Comparison of ENCODE assay signal across 20 cellular contexts in genomic region chr6:48658910-48659309, GRCh38.
DNase-seq lines count a peak whose midpoint lies in the region; ATAC-seq, FAIRE-seq and TF ChIP-seq lines count a peak whose summit lies in the region.
"Had no signal": no experiment of that assay in that cellular context is flagged by ENCODE, and none has a peak within 500 bp of the region (broad histone marks: within the 10 kb centered on the region; RNA-seq: fewer than 3 reads in every experiment).

No MANE protein-coding gene starts in this region.

- FAIRE-seq in H1 (lab: Jason Lieb, UNC), result no peak
- FAIRE-seq: A549 had no signal

- H3K56ac ChIP-seq in H1 (replicated peaks; ENCODE audit: insufficient read length, low read depth, low read length), result no peak overlapping the region

- no peak for TF ChIP-seq RAD21 in H1 (IDR thresholded peaks at IDR 0.05 in 1 of 2, conservative IDR thresholded peaks at IDR 0.05 in 1 of 2; ENCODE audit: low read depth in 2 of 2, low read length in 2 of 2)

- no peak overlapping the region for H4K8ac ChIP-seq in H1 (ENCODE audit: extremely low read depth, insufficient read depth, low read length)
- H4K8ac ChIP-seq in mesenchymal stem cell (ENCODE audit: low read length), result no peak overlapping the region

- H3K36me3 Mint-ChIP-seq in activated naive CD4-positive, alpha-beta T cell treated with anti-CD3 and anti-CD28 coated beads for 36 hours (ENCODE audit: low read depth), result no peaks in the 10 kb centered on the region

- no peaks in the 10 kb centered on the region for H3K9me3 Mint-ChIP-seq in activated naive CD4-positive, alpha-beta T cell treated with anti-CD3 and anti-CD28 coated beads for 36 hours

- 55% methylated on average over 2 of the region's 2 CpGs; no CpG with 5 or more reads in 1 of the 2 experiments for WGBS in H1 (ENCODE audit: extremely low coverage in 1 of 2, insufficient coverage in 1 of 2, insufficient read length in 1 of 2, insufficient replicate concordance in 2 of 2, low coverage in 1 of 2, low lambda C conversion rate in 2 of 2, missing lambda C conversion rate in 1 of 2), 2 experiments
- 67% methylated on average over 2 of the region's 2 CpGs for whole genome bisulfite sequencing in mesenchymal stem cell

- H2BK20ac ChIP-seq in H1 (ENCODE audit: low read length), result no peak overlapping the region

- H3K4me1 Mint-ChIP-seq in activated naive CD4-positive, alpha-beta T cell treated with anti-CD3 and anti-CD28 coated beads for 36 hours (ENCODE audit: low read depth), result no peaks in the 10 kb centered on the region

- no peak overlapping the region for H2BK15ac ChIP-seq in H1 (ENCODE audit: low read length)
- H2BK15ac ChIP-seq in mesenchymal stem cell (ENCODE audit: low read depth, poor library complexity, severe bottlenecking), result no peak overlapping the region

- POLR2A ChIA-PET in H1 (lab: Charles Lee; ENCODE audit: partially characterized antibody), result no interaction called here

- no peaks in the 10 kb centered on the region for H4K20me1 ChIP-seq in H1 (replicated peaks in 1 of 2; ENCODE audit: control insufficient read depth in 1 of 2, insufficient read depth in 2 of 2, low read length in 2 of 2)

- H4K91ac ChIP-seq in H1 (replicated peaks; ENCODE audit: insufficient read length, low read length) (no peak overlapping the region), mesenchymal stem cell (ENCODE audit: low read length) (no peak overlapping the region)

- H3K27ac ChIP-seq in H1 (ENCODE audit: low read depth, low read length), result no peak overlapping the region
- no peak overlapping the region for H3K27ac ChIP-seq in mesenchymal stem cell (ENCODE audit: low read length, poor library complexity, severe bottlenecking)
- H3K27ac ChIP-seq: A549, C4-2B, SJSA1 had no signal

- no peak overlapping the region for H4K5ac ChIP-seq in H1 (ENCODE audit: insufficient read length, low read depth, low read length)

- H2BK12ac ChIP-seq in H1 (ENCODE audit: low read depth, low read length) (no peak overlapping the region), mesenchymal stem cell (ENCODE audit: low read length in 2 of 2) (no peak overlapping the region)

- no peaks in the 10 kb centered on the region for H3K79me2 ChIP-seq in H1 (ENCODE audit: control insufficient read depth in 1 of 2, insufficient read depth in 2 of 2, low read length in 2 of 2)

- no peaks in the 10 kb centered on the region for H3K27me3 Mint-ChIP-seq in activated naive CD4-positive, alpha-beta T cell treated with anti-CD3 and anti-CD28 coated beads for 36 hours (ENCODE audit: low read depth)

- no peaks in the 10 kb centered on the region for H3K23me2 ChIP-seq in H1 (ENCODE audit: low read depth, low read length)

- TF ChIP-seq POLR2A in H1 (IDR thresholded peaks at IDR 0.05; ENCODE audit: control extremely low read depth in 1 of 2, low read depth in 2 of 2, low read length in 2 of 2), result no peak

- H3K4me2 ChIP-seq in H1 (ENCODE audit: insufficient read depth in 1 of 2, low read depth in 2 of 2, low read length in 2 of 2) (no peak overlapping the region), mesenchymal stem cell (ENCODE audit: low read length, poor library complexity, severe bottlenecking) (no peak overlapping the region)
- H3K4me2 ChIP-seq: A549 had no signal

- H2AK5ac ChIP-seq in H1 (ENCODE audit: low read depth, low read length) (no peak overlapping the region), mesenchymal stem cell (ENCODE audit: low read length, severe bottlenecking) (no peak overlapping the region)

- H3K27ac Mint-ChIP-seq in activated naive CD4-positive, alpha-beta T cell treated with anti-CD3 and anti-CD28 coated beads for 36 hours, result no peak overlapping the region

- H3K4me1 ChIP-seq in H1 (replicated peaks in 1 of 4; ENCODE audit: control insufficient read depth in 3 of 4, insufficient read depth in 4 of 4, low read length in 3 of 4) (no peaks in the 10 kb centered on the region), mesenchymal stem cell (ENCODE audit: control insufficient read depth, insufficient read depth, low read depth, low read length) (no peaks in the 10 kb centered on the region)
- H3K4me1 ChIP-seq: A549, HAP-1, SJSA1 had no signal

- H3K27me3 ChIP-seq in H1 (replicated peaks in 1 of 4; ENCODE audit: control insufficient read depth in 3 of 4, extremely low read depth in 1 of 4, insufficient read depth in 3 of 4, low read length in 3 of 4), result no peaks in the 10 kb centered on the region
- H3K27me3 ChIP-seq in mesenchymal stem cell (ENCODE audit: control insufficient read depth in 1 of 2, insufficient read depth in 1 of 2, low read length in 2 of 2), result no peaks in the 10 kb centered on the region
- H3K27me3 ChIP-seq: SJSA1 had no signal

- H3K4ac ChIP-seq in H1 (replicated peaks; ENCODE audit: insufficient read length, low read depth, low read length), result no peak overlapping the region
- no peak overlapping the region for H3K4ac ChIP-seq in mesenchymal stem cell (ENCODE audit: low read depth in 1 of 2, low read length in 2 of 2)

- peak overlapping the region; percentile 98 for H2AFZ ChIP-seq in H1 (ENCODE audit: low read length)
- H2AFZ ChIP-seq in mesenchymal stem cell (ENCODE audit: low read depth, low read length), result peak overlapping the region; percentile 43

- H3K23ac ChIP-seq in H1 (ENCODE audit: insufficient read length) (no peak overlapping the region), mesenchymal stem cell (ENCODE audit: low read length in 2 of 2) (no peak overlapping the region)

- peak; percentile 35 for DNase-seq in NCI-H345 (lab: John Stamatoyannopoulos, UW)
- no peak for DNase-seq in NCI-H345 treated with DMSO at 0.1 percent for 48 hours (lab: John Stamatoyannopoulos, UW; ENCODE audit: unreplicated experiment)
- peak; percentile 76 for DNase-seq in NCI-H69 (lab: John Stamatoyannopoulos, UW)
- DNase-seq in H1 (ENCODE audit: low read depth in 1 of 2, low spot score in 2 of 2), result no peak
- no peak for DNase-seq in mesenchymal stem cell
- no peak for DNase-seq in foreskin fibroblast
- DNase-seq in activated naive CD4-positive, alpha-beta T cell treated with anti-CD3 and anti-CD28 coated beads for 36 hours, result no peak
- DNase-seq: DMS 273 treated with DMSO at 0.1 percent for 48 hours; KBM-7; NCI-H1048; NCI-H187 treated with DMSO at 0.1 percent for 48 hours; NCI-H2171 treated with DMSO at 0.1 percent for 48 hours; NCI-H510A; NK-92 treated with Interleukin-12 subunit alpha and Interleukin-12 subunit beta, amount 100 ng/mL, for 24 hours; OCI-M1 had no signal

- no peak for TF ChIP-seq EP300 in H1 (IDR thresholded peaks at IDR 0.05; ENCODE audit: borderline replicate concordance in 1 of 2, low read depth in 2 of 2, low read length in 2 of 2)

- H3K4me3 Mint-ChIP-seq in activated naive CD4-positive, alpha-beta T cell treated with anti-CD3 and anti-CD28 coated beads for 36 hours, result no peak overlapping the region

- H3K9ac ChIP-seq in H1 (replicated peaks in 1 of 4; ENCODE audit: extremely low read depth in 1 of 4, low read depth in 3 of 4, low read length in 3 of 4) (no peak overlapping the region), mesenchymal stem cell (ENCODE audit: low read length) (no peak overlapping the region)

- H2BK5ac ChIP-seq in H1 (ENCODE audit: low read depth, low read length) (no peak overlapping the region), mesenchymal stem cell (ENCODE audit: low read depth, low read length, poor library complexity, severe bottlenecking) (no peak overlapping the region)

- no peak overlapping the region for H3K18ac ChIP-seq in H1 (ENCODE audit: extremely low read depth, low read length)
- no peak overlapping the region for H3K18ac ChIP-seq in mesenchymal stem cell (ENCODE audit: low read depth in 1 of 2, low read length in 2 of 2)

- CTCF ChIA-PET in H1 (lab: Charles Lee; ENCODE audit: partially characterized antibody), result interaction anchor here (0.6 to 1.3 kb wide), 2 partner anchors 10 to 17 kb away, joined by 3 to 5 read pairs; no protein-coding TSS in a partner anchor
- CTCF ChIA-PET in activated naive CD4-positive, alpha-beta T cell treated with anti-CD3 and anti-CD28 coated beads for 36 hours (lab: Charles Lee), result no interaction called here

- H3K36me3 ChIP-seq in H1 (ENCODE audit: control insufficient read depth in 2 of 4, insufficient read depth in 4 of 4, low read length in 3 of 4), result no peaks in the 10 kb centered on the region
- no peaks in the 10 kb centered on the region for H3K36me3 ChIP-seq in mesenchymal stem cell (ENCODE audit: control insufficient read depth in 1 of 2, insufficient read depth in 2 of 2, low read depth in 1 of 2, low read length in 2 of 2)
- H3K36me3 ChIP-seq: HAP-1, SJSA1 had no signal

- TF ChIP-seq CTCF in H1 (IDR thresholded peaks at IDR 0.05; ENCODE audit: control extremely low read depth in 1 of 3, insufficient read depth in 1 of 3, low read depth in 1 of 3, low read length in 3 of 3) (no peak), foreskin fibroblast (IDR thresholded peaks at IDR 0.05; ENCODE audit: low read depth, low read length) (no peak)

- no peak for ATAC-seq in HG03280 (IDR thresholded peaks at IDR 0.05; ENCODE audit: unreplicated experiment)
- ATAC-seq: A549 had no signal

- H3K79me1 ChIP-seq in H1 (ENCODE audit: low read depth, low read length) (no peaks in the 10 kb centered on the region), mesenchymal stem cell (replicated peaks; ENCODE audit: low read length, poor library complexity, severe bottlenecking) (no peaks in the 10 kb centered on the region)

- H3K14ac ChIP-seq in H1 (ENCODE audit: insufficient read length) (no peak overlapping the region), mesenchymal stem cell (ENCODE audit: low read length in 2 of 2) (no peak overlapping the region)

- intact Hi-C loops in activated naive CD4-positive, alpha-beta T cell treated with anti-CD3 and anti-CD28 coated beads for 36 hours (cut with micrococcal nuclease), result no loop called here

- H2BK120ac ChIP-seq in H1 (replicated peaks; ENCODE audit: low read depth, low read length) (peak overlapping the region; percentile 54), mesenchymal stem cell (ENCODE audit: low read depth, low read length) (no peak overlapping the region)

- H3K4me3 ChIP-seq in H1 (ENCODE audit: extremely low read depth in 1 of 4, insufficient read depth in 2 of 4, low read depth in 3 of 4, low read length in 4 of 4) (no peak overlapping the region), mesenchymal stem cell (ENCODE audit: insufficient read depth in 1 of 2, low read depth in 1 of 2, low read length in 2 of 2) (no peak overlapping the region), foreskin fibroblast (ENCODE audit: low read depth in 1 of 2, low read length in 2 of 2) (no peak overlapping the region)
- H3K4me3 ChIP-seq: A549, HAP-1, SJSA1 had no signal

- no peaks in the 10 kb centered on the region for H3K9me3 ChIP-seq in H1 (ENCODE audit: insufficient read depth in 2 of 2, low read depth in 1 of 2, low read length in 1 of 2)
- H3K9me3 ChIP-seq in mesenchymal stem cell (ENCODE audit: control insufficient read depth, low read length), result no peaks in the 10 kb centered on the region
- H3K9me3 ChIP-seq: A549, HAP-1, SJSA1 had no signal

TF ChIP-seq in H1, 55 proteins besides CTCF, POLR2A, EP300 and RAD21 (continues in another document):
- no peak for TF ChIP-seq SP2 (IDR thresholded peaks at IDR 0.05; ENCODE audit: low read length)

Comparison
In these comparisons a context has a peak if more than half of its experiments do, and no peak if none do; other contexts are left out.
1. DNase-seq: peak in NCI-H345 (single experiment) and NCI-H69 (single experiment); none in NCI-H345 treated with DMSO at 0.1 percent for 48 hours (single experiment), H1 (0 of 2), mesenchymal stem cell (single experiment), foreskin fibroblast (0 of 2) and activated naive CD4-positive, alpha-beta T cell treated with anti-CD3 and anti-CD28 coated beads for 36 hours (single experiment).